ENCODE assay signal across 1 cellular context in genomic region chr9:124839612-124840299, GRCh38.
TF ChIP-seq lines count a peak whose summit lies in the region.

No MANE protein-coding gene starts in this region.

TF ChIP-seq in endothelial cell of umbilical vein, 7 proteins besides CTCF, POLR2A, EP300 and RAD21 (continued from another document):
- TF ChIP-seq FOS (IDR thresholded peaks at IDR 0.05; ENCODE audit: borderline replicate concordance, insufficient read depth, low read length) (no peak), EZH2 (IDR thresholded peaks at IDR 0.05; ENCODE audit: borderline replicate concordance, low read depth, low read length, severe bottlenecking) (no peak)
